20 cellular contexts compared by ENCODE assay signal in genomic region chr3:38564631-38565338, GRCh38.
"Had no signal": no experiment of that assay in that cellular context is flagged by ENCODE, and none has a peak within 500 bp of the region (broad histone marks: within the 10 kb centered on the region; RNA-seq: fewer than 3 reads in every experiment).

No MANE protein-coding gene starts in this region.

- H3K36me3 Mint-ChIP-seq: activated naive CD8-positive, alpha-beta T cell treated with anti-CD3 and anti-CD28 coated beads for 36 hours had no signal

- H3K9me3 Mint-ChIP-seq: activated naive CD8-positive, alpha-beta T cell treated with anti-CD3 and anti-CD28 coated beads for 36 hours; activated T-cell treated with anti-CD3 and anti-CD28 coated beads, Interleukin-2, amount 50 U/mL, for 72 hours; stimulated activated naive CD8-positive, alpha-beta T cell treated with anti-CD3 and anti-CD28 coated beads, Interleukin-15, amount 100 ng/mL, for 72 hours; T-helper 2 cell treated with Interferon-gamma antibody and Interleukin-4, amounts not matched to agents 5 μg/mL and 100 μg/mL, for 36 hours had no signal

- H3K27me3 Mint-ChIP-seq: activated naive CD8-positive, alpha-beta T cell treated with anti-CD3 and anti-CD28 coated beads for 36 hours; progenitor cell of endocrine pancreas; stimulated activated naive CD8-positive, alpha-beta T cell treated with anti-CD3 and anti-CD28 coated beads, Interleukin-15, amount 100 ng/mL, for 72 hours had no signal

- H3K4me3 Mint-ChIP-seq: activated naive CD8-positive, alpha-beta T cell treated with anti-CD3 and anti-CD28 coated beads for 36 hours; activated T-cell treated with anti-CD3 and anti-CD28 coated beads, Interleukin-2, amount 50 U/mL, for 72 hours; stimulated activated naive CD8-positive, alpha-beta T cell treated with anti-CD3 and anti-CD28 coated beads, Interleukin-15, amount 100 ng/mL, for 72 hours; T-helper 2 cell treated with Interferon-gamma antibody and Interleukin-4, amounts not matched to agents 5 μg/mL and 100 μg/mL, for 36 hours had no signal

- H3K4me1 Mint-ChIP-seq: activated naive CD8-positive, alpha-beta T cell treated with anti-CD3 and anti-CD28 coated beads for 36 hours; stimulated activated naive CD8-positive, alpha-beta T cell treated with anti-CD3 and anti-CD28 coated beads, Interleukin-15, amount 100 ng/mL, for 72 hours had no signal

- H3K27ac Mint-ChIP-seq: activated naive CD8-positive, alpha-beta T cell treated with anti-CD3 and anti-CD28 coated beads for 36 hours; activated T-cell treated with anti-CD3 and anti-CD28 coated beads, Interleukin-2, amount 50 U/mL, for 72 hours; stimulated activated naive CD8-positive, alpha-beta T cell treated with anti-CD3 and anti-CD28 coated beads, Interleukin-15, amount 100 ng/mL, for 72 hours; T-helper 2 cell treated with Interferon-gamma antibody and Interleukin-4, amounts not matched to agents 5 μg/mL and 100 μg/mL, for 36 hours had no signal

- H3K27me3 ChIP-seq: body of pancreas, foreskin keratinocyte had no signal

- H3K27ac ChIP-seq: body of pancreas, foreskin keratinocyte had no signal

- DNase-seq: activated CD4-positive, alpha-beta T cell treated with anti-CD3 and anti-CD28 coated beads, Interleukin-2, amount 50 U/mL, for 1 hour; activated CD4-positive, CD25-positive, alpha-beta regulatory T cell; activated CD8-positive, alpha-beta memory T cell treated with anti-CD3 and anti-CD28 coated beads, Interleukin-2, amount 50 U/mL, for 4 hours; activated gamma-delta T cell treated with Interleukin-2 at 50 U/mL for 16 hours; activated naive CD8-positive, alpha-beta T cell treated with anti-CD3 and anti-CD28 coated beads for 36 hours; activated T-cell treated with anti-CD3 and anti-CD28 coated beads, Interleukin-2, amount 50 U/mL, for 72 hours; caudate nucleus; foreskin keratinocyte; hippocampal formation; mammary epithelial cell; SK-N-SH; stimulated activated naive CD8-positive, alpha-beta T cell treated with anti-CD3 and anti-CD28 coated beads, Interleukin-15, amount 100 ng/mL, for 72 hours; trophoblast cell had no signal

- H3K4me1 ChIP-seq: body of pancreas, foreskin keratinocyte had no signal

- FAIRE-seq: colon, keratinocyte, TTC549 had no signal

- H3K9me3 ChIP-seq: body of pancreas, SK-N-SH had no signal

- H3K9ac ChIP-seq: SK-N-SH had no signal

- ATAC-seq: body of pancreas, foreskin keratinocyte, left lobe of liver had no signal

- H3K4me3 ChIP-seq: body of pancreas had no signal
